In genomic region chr1:169892819-169893644, GRCh38 we compare ENCODE assay signal across 8 cellular contexts. TPM values are rescaled to one million over a fixed set of nuclear protein-coding genes. Genes with fewer than 3 reads are reported as not detected.
A peak's percentile ranks its signal among the peaks of the same experiment; 100 is the strongest.
DNase-seq lines count a peak whose midpoint lies in the region; ATAC-seq, FAIRE-seq and TF ChIP-seq lines count a peak whose summit lies in the region.

No MANE protein-coding gene starts in this region.

- no peaks in the 10 kb centered on the region for H3K9me3 ChIP-seq in H9 (ENCODE audit: control insufficient read depth, low read depth, low read length)
- H3K9me3 ChIP-seq in K562 (replicated peaks; ENCODE audit: control insufficient read depth, insufficient read depth, low read depth, low read length): no peaks in the 10 kb centered on the region

- H4K5ac ChIP-seq in H9 (ENCODE audit: insufficient read length, low read depth, low read length): no peak overlapping the region

- CTCF ChIA-PET in K562 (lab: Yijun Ruan, JAX; ENCODE audit: low intra/inter-chr PET ratio): no interaction called here

- H4K8ac ChIP-seq in H9 (replicated peaks; ENCODE audit: insufficient read length, low read depth, low read length): no peak overlapping the region

- no peak overlapping the region for H2AFZ ChIP-seq in H9 (ENCODE audit: low read length)
- H2AFZ ChIP-seq in K562 (ENCODE audit: low read depth, low read length): peak overlapping the region; percentile 86

- TF ChIP-seq CTCF in H9 (conservative IDR thresholded peaks at IDR 0.05) (no peak), K562 (IDR thresholded peaks at IDR 0.05 in 2 of 3, conservative IDR thresholded peaks at IDR 0.05 in 1 of 3; ENCODE audit: insufficient read depth in 2 of 3, low read depth in 1 of 3, low read length in 3 of 3) (no peak)

- H3K9me1 ChIP-seq in K562 (ENCODE audit: control insufficient read depth, insufficient read depth, low read length): no peaks in the 10 kb centered on the region

- no peak overlapping the region for H3K23ac ChIP-seq in H9 (ENCODE audit: insufficient read length, low read depth, low read length)

- WGBS in H9 (ENCODE audit: extremely low coverage, insufficient read length, low lambda C conversion rate): no CpG with 5 or more reads among the region's 52 CpGs
- WGBS in K562 (ENCODE audit: insufficient coverage, low coverage, missing lambda C conversion rate): 1% methylated on average over 48 of the region's 52 CpGs

- peak overlapping the region; percentile 83 to 88 for H3K4me3 Mint-ChIP-seq in H9

- H3K27me3 ChIP-seq in H9 (ENCODE audit: insufficient read depth, low read length): no peaks in the 10 kb centered on the region
- H3K27me3 ChIP-seq in K562 (ENCODE audit: control insufficient read depth in 2 of 2, insufficient read depth in 2 of 2, low read length in 2 of 2): no peaks in the 10 kb centered on the region

- DNase-seq in GM03348 (ENCODE audit: low spot score): peak; percentile 66
- DNase-seq in H9: no peak
- peak; percentile 62 for DNase-seq in NCI-H2227 (lab: John Stamatoyannopoulos, UW; ENCODE audit: unreplicated experiment)
- peak in 1 of 4 experiments; percentile 40 for DNase-seq in K562 (ENCODE audit: extremely low read depth in 1 of 4, low spot score in 3 of 4)
- DNase-seq in iPS-NIHi7 (ENCODE audit: extremely low spot score): peak; percentile 27
- DNase-seq in SKM-1 (lab: John Stamatoyannopoulos, UW; ENCODE audit: unreplicated experiment): no peak

- no peak for TF ChIP-seq EP300 in K562 (IDR thresholded peaks at IDR 0.05; ENCODE audit: low read length)

- H3K27ac ChIP-seq in H9 (ENCODE audit: insufficient read length, low read depth, low read length): no peak overlapping the region
- H3K27ac ChIP-seq in K562 (ENCODE audit: extremely low read depth, low read depth, low read length): peak overlapping the region; percentile 98
- peak overlapping the region; percentile 87 to 100 (median 99) for H3K27ac ChIP-seq in skin epidermis

- no peaks in the 10 kb centered on the region for H3K9me3 Mint-ChIP-seq in H9

- H3K36me3 ChIP-seq in K562 (ENCODE audit: control insufficient read depth, insufficient read depth, low read length): peaks cover 9% of the 10 kb centered on the region; the same call in 2 of the 3 replicates

- H3K36me3 Mint-ChIP-seq in H9 (ENCODE audit: insufficient read depth in 1 of 3, low read depth in 3 of 3): peaks cover 0 to 3% (median 3%) of the 10 kb centered on the region in 3 experiments; a peak in 3 of 7 replicates

- H3K23me2 ChIP-seq in H9 (ENCODE audit: insufficient read length, low read depth, low read length, poor library complexity, severe bottlenecking): peaks cover 7% of the 10 kb centered on the region

- no peak overlapping the region for H2BK15ac ChIP-seq in H9 (ENCODE audit: low read depth, low read length)

- H3K79me2 ChIP-seq in H9 (ENCODE audit: insufficient read depth, low read length): peaks cover 4% of the 10 kb centered on the region; the same call in 1 of the 2 replicates
- H3K79me2 ChIP-seq in K562 (ENCODE audit: control insufficient read depth, insufficient read depth, low read length): peaks cover 40% of the 10 kb centered on the region

- H3T11ph ChIP-seq in H9 (ENCODE audit: low read length): no peak overlapping the region

- ATAC-seq in K562 (peak; percentile 9), HG02623 (IDR thresholded peaks at IDR 0.05; ENCODE audit: unreplicated experiment) (no peak)

- H2AK5ac ChIP-seq in H9 (ENCODE audit: insufficient read length, low read length): no peak overlapping the region

- no peak overlapping the region for H4K91ac ChIP-seq in H9 (ENCODE audit: insufficient read length, low read depth, low read length)

- TF ChIP-seq RAD21 in K562 (CRISPR knock-in tag; conservative IDR thresholded peaks at IDR 0.05 in 1 of 2, IDR thresholded peaks at IDR 0.05 in 1 of 2): no peak; a peak in 1 of 4 replicates

- H3K4ac ChIP-seq in H9 (ENCODE audit: low read depth, low read length): no peak overlapping the region

- H4K20me1 ChIP-seq in H9 (ENCODE audit: control insufficient read depth, insufficient read depth, insufficient read length): no peaks in the 10 kb centered on the region
- H4K20me1 ChIP-seq in K562 (replicated peaks; ENCODE audit: control insufficient read depth, insufficient read depth, low read length): no peaks in the 10 kb centered on the region

- no peak overlapping the region for H3K56ac ChIP-seq in H9 (ENCODE audit: insufficient read length, low read depth, low read length)

- H2BK20ac ChIP-seq in H9 (ENCODE audit: low read depth, low read length, poor library complexity, severe bottlenecking): no peak overlapping the region

- no peak overlapping the region; a peak in 1 of 7 replicates for H3K27ac Mint-ChIP-seq in H9

- H3K4me1 Mint-ChIP-seq in H9: peaks cover 52 to 54% of the 10 kb centered on the region in 2 experiments

- peak; percentile 73 for TF ChIP-seq POLR2A in K562 (conservative IDR thresholded peaks at IDR 0.05)

- H2BK12ac ChIP-seq in H9 (ENCODE audit: insufficient read length, low read depth, low read length): no peak overlapping the region

- no peaks in the 10 kb centered on the region for H3K79me1 ChIP-seq in H9 (ENCODE audit: insufficient read depth, low read depth, low read length, poor library complexity, severe bottlenecking)

- peak overlapping the region; percentile 69 for H3K4me3 ChIP-seq in K562
- H3K4me3 ChIP-seq in skin epidermis: peak overlapping the region; percentile 71 to 97 (median 88)

- intact Hi-C loops in K562 (cut with micrococcal nuclease): loop anchor here (1.0 to 5.0 kb wide), 4 partner anchors 98 to 639 kb away; partner anchors contain the start of genes GORAB, KIFAP3 and SLC19A2

- POLR2A ChIA-PET in K562 (lab: Yijun Ruan, JAX): interaction anchor here (0.6 to 2.3 kb wide), 10 partner anchors 9 to 639 kb away, joined by 3 to 12 read pairs (median 4); partner anchors contain the start of gene GORAB

- 0 out of 2 replicates have a peak overlapping the region, but pooled peaks have one; percentile 62 for H3K14ac ChIP-seq in H9 (ENCODE audit: insufficient read depth, low read length)

- H3K27me3 Mint-ChIP-seq in H9 (ENCODE audit: low read depth): no peaks in the 10 kb centered on the region

- H2BK120ac ChIP-seq in H9 (ENCODE audit: low read depth, low read length, poor library complexity, severe bottlenecking): no peak overlapping the region

- in situ Hi-C loops in K562 (cut with MboI): no loop called here

- H3K4me1 ChIP-seq in H9 (ENCODE audit: insufficient read depth, low read length) (no peaks in the 10 kb centered on the region; the same call in 1 of the 2 replicates), K562 (replicated peaks in 1 of 2; ENCODE audit: control insufficient read depth in 2 of 2, insufficient read depth in 2 of 2, low read length in 2 of 2) (peaks cover 3 to 27% of the 10 kb centered on the region in 2 experiments)

- BruUV-seq in K562 (replicated peaks; lab: Mats Ljungman, UMichigan): TSS peak; percentile 51

- H3K4me2 ChIP-seq in H9 (ENCODE audit: insufficient read depth, insufficient read length, low read length): peak overlapping the region; percentile 91
- H3K4me2 ChIP-seq in K562 (ENCODE audit: insufficient read depth, low read length): peak overlapping the region; percentile 88

- FAIRE-seq in K562 (lab: Jason Lieb, UNC): no peak

- H2BK5ac ChIP-seq in H9 (ENCODE audit: insufficient read length, low read length): no peak overlapping the region

- peak overlapping the region; percentile 58 for H3K9ac ChIP-seq in H9 (ENCODE audit: extremely low read depth, insufficient read length, low read length)
- peak overlapping the region; percentile 94 for H3K9ac ChIP-seq in K562 (ENCODE audit: insufficient read depth in 1 of 2, low read depth in 2 of 2, low read length in 2 of 2)

- no peak overlapping the region for H3K18ac ChIP-seq in H9 (ENCODE audit: insufficient read length, low read depth, low read length)

TF ChIP-seq in K562, 482 proteins besides CTCF, POLR2A, EP300 and RAD21 (continues in another document):
- no peak for TF ChIP-seq MBD2 (IDR thresholded peaks at IDR 0.05; ENCODE audit: borderline replicate concordance, low read depth)
- peak; percentile 62 for TF ChIP-seq U2AF1 (optimal IDR thresholded peaks at IDR 0.05; ENCODE audit: low read depth, low read length)
- no peak for TF ChIP-seq ZNF274 (IDR thresholded peaks at IDR 0.05; ENCODE audit: borderline replicate concordance, low read depth, low read length)
- TF ChIP-seq ZNF766 (CRISPR knock-in tag; conservative IDR thresholded peaks at IDR 0.05): no peak
- no peak for TF ChIP-seq STAG1 (CRISPR knock-in tag; IDR thresholded peaks at IDR 0.05; ENCODE audit: borderline replicate concordance)
- no peak for TF ChIP-seq NCOA4 (IDR thresholded peaks at IDR 0.05; ENCODE audit: partially characterized antibody)
- TF ChIP-seq TAL1 (IDR thresholded peaks at IDR 0.05): no peak

RNA-seq across cellular contexts. Expression of gene SCYL3, which starts 0.7 kb away (rescaled TPM):
- total RNA-seq in H9 (2021) (3.6 and 3.9 TPM in 2 replicates), K562 (2014; rRNA removed) (4.4 and 5.5 TPM in 2 replicates), K562 (2014; rRNA removed; fragmentation: Illumina TruSeq; extraction: Trizol) (8.2 and 8.7 TPM in 2 replicates), K562 (2015; rRNA removed; fragmentation: Illumina TruSeq; extraction: Trizol) (6.6 and 7.9 TPM in 2 replicates), K562 (2021) (7.4 and 7.5 TPM in 2 replicates)
- 12.3 and 14.4 TPM in 2 replicates for total RNA-seq in K562 (2011; cell fraction: chromatin; rRNA removed; ENCODE audit: low replicate concordance)
- total RNA-seq in K562 (2011; cell fraction: nucleolus; rRNA removed): 6.8 and 10.0 TPM in 2 replicates
- total RNA-seq in K562 (2011; cell fraction: nucleoplasm; rRNA removed): 7.6 and 9.6 TPM in 2 replicates
- polyA plus RNA-seq in K562 (2011; rRNA removed) (9.6 and 11.4 TPM in 2 replicates), K562 (2014; fragmentation: Illumina TruSeq; extraction: Trizol) (6.4 and 6.8 TPM in 2 replicates), K562 (2014; fragmentation: Nextera tagmentation; extraction: Ambion mirVana) (1 to 10 TPM; 3.6 to 5.7 TPM), K562 (2014; rRNA removed) (4.4 and 7.1 TPM in 2 replicates)
- polyA plus RNA-seq in K562 (2011; cell fraction: cytosol; rRNA removed): 3.4 and 5.7 TPM in 2 replicates
- polyA plus RNA-seq in K562 (2011; cell fraction: nucleus; rRNA removed): 13.9 and 14.4 TPM in 2 replicates
- 4.3 and 4.9 TPM in 2 replicates for polyA plus RNA-seq in K562 (2012)
- 18.6 and 21.9 TPM in 2 replicates for polyA minus RNA-seq in K562 (2011; rRNA and poly(A)+ RNA removed)
- polyA minus RNA-seq in K562 (2011; cell fraction: cytosol; rRNA and poly(A)+ RNA removed): 3.1 and 4.6 TPM in 2 replicates
- 15.6 and 19.8 TPM in 2 replicates for polyA minus RNA-seq in K562 (2011; cell fraction: nucleus; rRNA and poly(A)+ RNA removed)

Comparison
In these comparisons a context has a peak if more than half of its experiments do, and no peak if none do; other contexts are left out.
1. DNase-seq: peak in GM03348 (single experiment), NCI-H2227 (single experiment) and iPS-NIHi7 (single experiment); none in H9 (single experiment) and SKM-1 (single experiment).